ENCODE assay signal across 8 cellular contexts in the genomic region with DNA sequence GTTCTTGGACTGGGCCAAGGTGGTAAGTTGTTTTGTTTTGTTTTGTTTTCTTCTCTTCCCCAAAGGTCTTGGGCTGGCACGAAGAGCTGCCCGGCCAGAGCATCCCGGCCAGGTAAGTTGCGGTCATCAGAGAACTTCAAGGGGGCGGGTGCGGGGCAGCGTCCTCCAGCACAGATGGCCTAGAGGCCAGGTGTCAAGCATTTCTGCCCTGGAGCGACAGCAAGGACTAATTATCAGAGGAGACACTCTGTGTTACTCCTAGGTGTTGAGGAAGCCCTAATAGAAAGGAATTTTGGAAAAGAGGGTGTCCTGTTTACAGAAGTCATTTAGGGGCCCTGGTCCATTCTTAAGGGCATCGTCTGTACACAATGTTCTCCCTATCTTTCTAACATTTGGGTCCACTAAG. TPM values are rescaled to one million over a fixed set of nuclear protein-coding genes. Genes with fewer than 3 reads are reported as not detected.
DNase-seq lines count a peak whose midpoint lies in the region; ATAC-seq, FAIRE-seq and TF ChIP-seq lines count a peak whose summit lies in the region.

No MANE protein-coding gene starts in this region.

- no peaks in the 10 kb centered on the region for H3F3A ChIP-seq in PC-3 (ENCODE audit: low read length, unreplicated experiment)

- WGBS in esophagus muscularis mucosa, result 5% methylated on average over 6 of the region's 9 CpGs
- WGBS in pancreas, 2 donors, result 41 to 51% methylated on average over 9 of the region's 9 CpGs

- H3K79me2 ChIP-seq in PC-3 (ENCODE audit: low read length), result peaks cover 38% of the 10 kb centered on the region

- TSS peak; percentile 24 for BruUV-seq in PC-3 (replicated peaks; lab: Mats Ljungman, UMichigan)

- DNase-seq in ELF-1 (ENCODE audit: low read depth, low spot score) (peak; percentile 60), PC-3 (peak; percentile 19), esophagus muscularis mucosa (ENCODE audit: extremely low spot score) (no peak), pancreas (peak in 3 of 6 donors; percentile 9 to 46 (median 22)), GM03348 (ENCODE audit: low spot score) (no peak)

- H3K36me3 ChIP-seq in PC-3 (ENCODE audit: low read depth, low read length) (no peaks in the 10 kb centered on the region), esophagus muscularis mucosa (no peaks in the 10 kb centered on the region), pancreas (no peaks in the 10 kb centered on the region)

- TF ChIP-seq POLR2A in esophagus muscularis mucosa (IDR thresholded peaks at IDR 0.05; ENCODE audit: low read depth), result no peak

- H3K9ac ChIP-seq in PC-3 (ENCODE audit: low read length), result peak overlapping the region; percentile 81

- POLR2A ChIA-PET in PC-3 (lab: Charles Lee; ENCODE audit: unreplicated experiment), result no interaction called here

- H3K27ac ChIP-seq in PC-3 (ENCODE audit: low read length) (peak overlapping the region; percentile 85), esophagus muscularis mucosa (replicated peaks in 1 of 4) (peak overlapping the region; percentile 89 to 95 (median 92)), pancreas (peak overlapping the region; percentile 93 to 97 (median 96))

- CTCF ChIA-PET in PC-3 (lab: Charles Lee), result interaction anchor here (0.6 kb wide), 2 partner anchors 265 to 266 kb away, joined by 4 to 8 read pairs; no protein-coding TSS in a partner anchor

- TF ChIP-seq EP300 in esophagus muscularis mucosa (IDR thresholded peaks at IDR 0.05), result no peak

- H2AFZ ChIP-seq in PC-3 (ENCODE audit: low read length), result peak overlapping the region; percentile 88

- H3K4me2 ChIP-seq in PC-3 (ENCODE audit: low read length), result peak overlapping the region; percentile 99

- H4K20me1 ChIP-seq in PC-3 (ENCODE audit: low read length), result no peaks in the 10 kb centered on the region

- H3K4me1 ChIP-seq in PC-3 (ENCODE audit: insufficient read depth, low read length) (peaks cover 23% of the 10 kb centered on the region), esophagus muscularis mucosa (peaks cover 5 to 44% (median 38%) of the 10 kb centered on the region in 4 donors), pancreas (peaks cover 0 to 15% (median 3%) of the 10 kb centered on the region in 3 donors)

- TF ChIP-seq CTCF in PC-3 (conservative IDR thresholded peaks at IDR 0.05; ENCODE audit: low read depth, low read length) (no peak), esophagus muscularis mucosa (IDR thresholded peaks at IDR 0.05) (no peak), pancreas (IDR thresholded peaks at IDR 0.05) (no peak)

- no peak for FAIRE-seq in pancreas (lab: Jason Lieb, UNC)

- H3K4me3 ChIP-seq in PC-3 (ENCODE audit: low read length) (peak overlapping the region; percentile 89), esophagus muscularis mucosa (peak overlapping the region; percentile 72 to 88 (median 77)), pancreas (peak overlapping the region in 3 of 4 donors; percentile 49 to 81 (median 57))

- H3K9me3 ChIP-seq in PC-3 (ENCODE audit: low read length) (no peaks in the 10 kb centered on the region), esophagus muscularis mucosa (no peaks in the 10 kb centered on the region), pancreas (no peaks in the 10 kb centered on the region)

- H3K9me2 ChIP-seq in PC-3 (replicated peaks; ENCODE audit: low read length), result no peaks in the 10 kb centered on the region

- no peak for ATAC-seq in PC-3
- ATAC-seq in pancreas, result no peak
- no peak for ATAC-seq in HG03139 (IDR thresholded peaks at IDR 0.05; ENCODE audit: unreplicated experiment)
- no peak for ATAC-seq in HG03175 (IDR thresholded peaks at IDR 0.05; ENCODE audit: unreplicated experiment)
- ATAC-seq in activated CD4-positive, CD25-positive, alpha-beta regulatory T cell treated with anti-CD3 and anti-CD28 coated beads, Interleukin-2, amount 50 U/mL, for 24 hours, result no peak

- H3K27me3 ChIP-seq in PC-3 (ENCODE audit: low read length), result no peaks in the 10 kb centered on the region
- H3K27me3 ChIP-seq in esophagus muscularis mucosa, result no peaks in the 10 kb centered on the region
- no peaks in the 10 kb centered on the region for H3K27me3 ChIP-seq in pancreas

- intact Hi-C loops in PC-3 (cut with micrococcal nuclease), result loop anchor here (5.0 kb wide), 1 partner anchor 200 kb away; no protein-coding TSS in a partner anchor
- intact Hi-C loops in esophagus muscularis mucosa (cut with DNase I), result no loop called here
- intact Hi-C loops in pancreas (cut with DNase I), result loop anchor here in 1 of 3 donors (10.0 kb wide), 1 partner anchor 63 kb away; no protein-coding TSS in a partner anchor

RNA-seq across cellular contexts. Expression of a gene that starts 1.2 kb away (rescaled TPM):
- 13.9 and 14.0 TPM in 2 replicates for total RNA-seq in PC-3 (2014; rRNA removed)
- total RNA-seq in esophagus muscularis mucosa, result 10 to 100 TPM; 19.5 to 30.4 (median 21.5) TPM
- total RNA-seq in pancreas, result 10 to 100 TPM; 10.3 to 39.8 (median 14.3) TPM
- polyA plus RNA-seq in pancreas, result 1 to 10 TPM; 3.9 to 6.0 TPM

Comparison
In these comparisons a context has a peak if more than half of its experiments do, and no peak if none do; other contexts are left out.
1. DNase-seq: peak in ELF-1 (single experiment) and PC-3 (single experiment); none in esophagus muscularis mucosa (single experiment) and GM03348 (single experiment).
2. Peak in every context shown above with its lines, with median percentiles within 50 percentile points of each other: H3K27ac ChIP-seq and H3K4me3 ChIP-seq.